In genomic region chr4:165827018-165827417, GRCh38 we compare ENCODE assay signal across 17 cellular contexts. TPM values are rescaled to one million over a fixed set of nuclear protein-coding genes. Genes with fewer than 3 reads are reported as not detected.
DNase-seq lines count a peak whose midpoint lies in the region; ATAC-seq and TF ChIP-seq lines count a peak whose summit lies in the region.
"Had no signal": no experiment of that assay in that cellular context is flagged by ENCODE, and none has a peak within 500 bp of the region (broad histone marks: within the 10 kb centered on the region; RNA-seq: fewer than 3 reads in every experiment).

No MANE protein-coding gene starts in this region.

- H3K27ac ChIP-seq in GM23338 (ENCODE audit: low read depth) (no peak overlapping the region), PC-3 (ENCODE audit: low read length) (no peak overlapping the region), foreskin keratinocyte (no peak overlapping the region)
- H3K27ac ChIP-seq: BLaER1 treated with 17β-estradiol and CSF1 and Interleukin-3, amounts not matched to agents 10 nM and 100 nM had no signal

- H3K36me3 ChIP-seq in GM23338 (ENCODE audit: insufficient read depth): no peaks in the 10 kb centered on the region
- H3K36me3 ChIP-seq in PC-3 (ENCODE audit: low read depth, low read length): no peaks in the 10 kb centered on the region
- H3K36me3 ChIP-seq: BLaER1 treated with 17β-estradiol and CSF1 and Interleukin-3, amounts not matched to agents 10 nM and 100 nM had no signal

- no peak for TF ChIP-seq CTCF in GM23338 (conservative IDR thresholded peaks at IDR 0.05; ENCODE audit: low read depth in 2 of 2)
- no peak for TF ChIP-seq CTCF in PC-3 (conservative IDR thresholded peaks at IDR 0.05; ENCODE audit: low read depth, low read length)
- TF ChIP-seq CTCF in foreskin keratinocyte (conservative IDR thresholded peaks at IDR 0.05): peak; percentile 9

- no peak for DNase-seq in GM23338 (ENCODE audit: low spot score)
- DNase-seq in PC-3: peak; percentile 3
- peak in 1 of 2 donors; percentile 40 for DNase-seq in foreskin keratinocyte
- DNase-seq in renal cortical epithelial cell (ENCODE audit: low read depth): peak; percentile 10
- DNase-seq in natural killer cell treated with Interleukin-12 subunit alpha and Interleukin-12 subunit beta and Interleukin-15 and Interleukin-18, amount 100 ng/mL, for 72 hours (ENCODE audit: low spot score): no peak
- DNase-seq: ACHN; Calu3; CD4-positive, CD25-positive, alpha-beta regulatory T cell; DMS 273 treated with DMSO at 0.1 percent for 48 hours; GOT3; H9 had no signal

- H3K4me1 ChIP-seq in GM23338 (ENCODE audit: insufficient read depth) (no peaks in the 10 kb centered on the region), PC-3 (ENCODE audit: insufficient read depth, low read length) (peaks cover 11% of the 10 kb centered on the region; the same call in 1 of the 2 replicates), foreskin keratinocyte (peaks cover 7% of the 10 kb centered on the region)
- H3K4me1 ChIP-seq: BLaER1 treated with 17β-estradiol and CSF1 and Interleukin-3, amounts not matched to agents 10 nM and 100 nM had no signal

- H3K4me1 Mint-ChIP-seq in GM23338: no peaks in the 10 kb centered on the region
- H3K4me1 Mint-ChIP-seq in natural killer cell treated with Interleukin-12 subunit alpha and Interleukin-12 subunit beta and Interleukin-15 and Interleukin-18, amount 100 ng/mL, for 72 hours (ENCODE audit: low read depth in 2 of 2): no peaks in the 10 kb centered on the region
- H3K4me1 Mint-ChIP-seq: CD4-positive, CD25-positive, alpha-beta regulatory T cell; H9; IgD-negative memory B cell had no signal

- intact Hi-C loops in PC-3 (cut with micrococcal nuclease): no loop called here

- no peaks in the 10 kb centered on the region for H3K9me3 Mint-ChIP-seq in GM23338
- H3K9me3 Mint-ChIP-seq in natural killer cell treated with Interleukin-12 subunit alpha and Interleukin-12 subunit beta and Interleukin-15 and Interleukin-18, amount 100 ng/mL, for 72 hours: peaks cover 10% of the 10 kb centered on the region

- H4K20me1 ChIP-seq in GM23338 (replicated peaks; ENCODE audit: insufficient read depth) (no peaks in the 10 kb centered on the region), PC-3 (ENCODE audit: low read length) (no peaks in the 10 kb centered on the region)
- H4K20me1 ChIP-seq: BLaER1 treated with 17β-estradiol and CSF1 and Interleukin-3, amounts not matched to agents 10 nM and 100 nM had no signal

- no TSS peak for BruUV-seq in PC-3 (replicated peaks; lab: Mats Ljungman, UMichigan)

- peak overlapping the region; percentile 16; the same call in 1 of the 2 replicates for H2AFZ ChIP-seq in GM23338
- H2AFZ ChIP-seq in PC-3 (ENCODE audit: low read length): no peak overlapping the region

- no peaks in the 10 kb centered on the region for H3K27me3 Mint-ChIP-seq in GM23338 (ENCODE audit: insufficient read depth, low read depth, poor library complexity)
- no peaks in the 10 kb centered on the region for H3K27me3 Mint-ChIP-seq in natural killer cell treated with Interleukin-12 subunit alpha and Interleukin-12 subunit beta and Interleukin-15 and Interleukin-18, amount 100 ng/mL, for 72 hours
- H3K27me3 Mint-ChIP-seq: CD4-positive, CD25-positive, alpha-beta regulatory T cell; IgD-negative memory B cell had no signal

- CTCF ChIA-PET in PC-3 (lab: Charles Lee): no interaction called here

- H3K9me2 ChIP-seq in GM23338 (ENCODE audit: insufficient read depth) (no peaks in the 10 kb centered on the region), PC-3 (replicated peaks; ENCODE audit: low read length) (no peaks in the 10 kb centered on the region)

- H3K27me3 ChIP-seq in GM23338 (ENCODE audit: insufficient read depth): no peaks in the 10 kb centered on the region
- H3K27me3 ChIP-seq in PC-3 (ENCODE audit: low read length): no peaks in the 10 kb centered on the region
- H3K27me3 ChIP-seq in foreskin keratinocyte: no peaks in the 10 kb centered on the region
- H3K27me3 ChIP-seq: BLaER1 treated with 17β-estradiol and CSF1 and Interleukin-3, amounts not matched to agents 10 nM and 100 nM had no signal

- ATAC-seq in GM23338 (no peak), PC-3 (no peak), foreskin keratinocyte (peak; percentile 51), HG02852 (IDR thresholded peaks at IDR 0.05; ENCODE audit: unreplicated experiment) (no peak), GM18858 (IDR thresholded peaks at IDR 0.05; ENCODE audit: unreplicated experiment) (no peak)
- ATAC-seq in natural killer cell treated with Interleukin-12 subunit alpha and Interleukin-12 subunit beta and Interleukin-15 and Interleukin-18, amount 100 ng/mL, for 72 hours: no peak
- ATAC-seq: GM12878 had no signal

- no peaks in the 10 kb centered on the region for H3F3A ChIP-seq in GM23338 (replicated peaks; ENCODE audit: low read depth)
- H3F3A ChIP-seq in PC-3 (ENCODE audit: low read length, unreplicated experiment): no peaks in the 10 kb centered on the region

- peaks cover 3% of the 10 kb centered on the region; the same call in 2 of the 3 replicates for H3K36me3 Mint-ChIP-seq in GM23338 (ENCODE audit: low read depth)
- no peaks in the 10 kb centered on the region for H3K36me3 Mint-ChIP-seq in natural killer cell treated with Interleukin-12 subunit alpha and Interleukin-12 subunit beta and Interleukin-15 and Interleukin-18, amount 100 ng/mL, for 72 hours
- H3K36me3 Mint-ChIP-seq: CD4-positive, CD25-positive, alpha-beta regulatory T cell; IgD-negative memory B cell had no signal

- no peak overlapping the region for H3K4me3 Mint-ChIP-seq in GM23338
- no peak overlapping the region for H3K4me3 Mint-ChIP-seq in natural killer cell treated with Interleukin-12 subunit alpha and Interleukin-12 subunit beta and Interleukin-15 and Interleukin-18, amount 100 ng/mL, for 72 hours
- H3K4me3 Mint-ChIP-seq: CD4-positive, CD25-positive, alpha-beta regulatory T cell; H9; IgD-negative memory B cell had no signal

- POLR2A ChIA-PET in PC-3 (lab: Charles Lee; ENCODE audit: unreplicated experiment): no interaction called here

- H3K4me3 ChIP-seq in GM23338 (no peak overlapping the region), PC-3 (ENCODE audit: low read length) (no peak overlapping the region)
- H3K4me3 ChIP-seq: BLaER1 treated with 17β-estradiol and CSF1 and Interleukin-3, amounts not matched to agents 10 nM and 100 nM; GM12878 had no signal

- no peaks in the 10 kb centered on the region for H3K79me2 ChIP-seq in GM23338 (replicated peaks; ENCODE audit: insufficient read depth)
- no peaks in the 10 kb centered on the region for H3K79me2 ChIP-seq in PC-3 (ENCODE audit: low read length)

- no peak overlapping the region for H3K9ac ChIP-seq in PC-3 (ENCODE audit: low read length)
- H3K9ac ChIP-seq: BLaER1 treated with 17β-estradiol and CSF1 and Interleukin-3, amounts not matched to agents 10 nM and 100 nM had no signal

- H3K9me3 ChIP-seq in PC-3 (ENCODE audit: low read length): no peaks in the 10 kb centered on the region
- H3K9me3 ChIP-seq: BLaER1 treated with 17β-estradiol and CSF1 and Interleukin-3, amounts not matched to agents 10 nM and 100 nM had no signal

- H3K27ac Mint-ChIP-seq in GM23338: no peak overlapping the region
- H3K27ac Mint-ChIP-seq in natural killer cell treated with Interleukin-12 subunit alpha and Interleukin-12 subunit beta and Interleukin-15 and Interleukin-18, amount 100 ng/mL, for 72 hours: no peak overlapping the region
- H3K27ac Mint-ChIP-seq: CD4-positive, CD25-positive, alpha-beta regulatory T cell; H9; IgD-negative memory B cell had no signal

- no peak overlapping the region for H3K4me2 ChIP-seq in GM23338
- H3K4me2 ChIP-seq in PC-3 (ENCODE audit: low read length): no peak overlapping the region
- H3K4me2 ChIP-seq: BLaER1 treated with 17β-estradiol and CSF1 and Interleukin-3, amounts not matched to agents 10 nM and 100 nM had no signal

TF ChIP-seq in GM23338, 12 proteins besides CTCF, POLR2A, EP300 and RAD21 (continues in another document):
- no peak for TF ChIP-seq STAT1 (IDR thresholded peaks at IDR 0.05; ENCODE audit: unreplicated experiment)
- no peak for TF ChIP-seq CREB1 (CRISPR knock-in tag; IDR thresholded peaks at IDR 0.05; ENCODE audit: low read depth)

RNA-seq across cellular contexts. Expression of gene TLL1, which starts 46.0 kb away (rescaled TPM):
- 0.39 and 2.4 TPM in 2 replicates for total RNA-seq in GM23338 (2014; rRNA removed; shearing (Covaris generic))
- polyA plus RNA-seq in GM23338 (2016; fragmentation: Nextera tagmentation; extraction: Ambion mirVana) (0.18 and 0.56 TPM in 2 replicates), foreskin keratinocyte (0.25 and 0.52 TPM in 2 replicates)
- total RNA-seq in PC-3 (2014; rRNA removed) (4.8 and 5.0 TPM in 2 replicates), foreskin keratinocyte (1.5 and 3.5 TPM in 2 replicates), renal cortical epithelial cell (22.2 and 23.7 TPM in 2 replicates)
- total RNA-seq in natural killer cell treated with Interleukin-12 subunit alpha and Interleukin-12 subunit beta and Interleukin-15 and Interleukin-18, amount 100 ng/mL, for 72 hours: under 1 TPM in 1 of 2 donors, not detected in 1; 0.31 TPM
- total RNA-seq: Calu3; CD4-positive, CD25-positive, alpha-beta regulatory T cell; Daoy; H9 had no signal
- polyA plus RNA-seq: CD4-positive, CD25-positive, alpha-beta regulatory T cell; IgD-negative memory B cell had no signal

Comparison
In these comparisons a context has a peak if more than half of its experiments do, and no peak if none do; other contexts are left out.
1. DNase-seq: peak in PC-3 (single experiment) and renal cortical epithelial cell (single experiment); none in GM23338 (single experiment) and natural killer cell treated with Interleukin-12 subunit alpha and Interleukin-12 subunit beta and Interleukin-15 and Interleukin-18, amount 100 ng/mL, for 72 hours (single experiment).